In the genomic region with DNA sequence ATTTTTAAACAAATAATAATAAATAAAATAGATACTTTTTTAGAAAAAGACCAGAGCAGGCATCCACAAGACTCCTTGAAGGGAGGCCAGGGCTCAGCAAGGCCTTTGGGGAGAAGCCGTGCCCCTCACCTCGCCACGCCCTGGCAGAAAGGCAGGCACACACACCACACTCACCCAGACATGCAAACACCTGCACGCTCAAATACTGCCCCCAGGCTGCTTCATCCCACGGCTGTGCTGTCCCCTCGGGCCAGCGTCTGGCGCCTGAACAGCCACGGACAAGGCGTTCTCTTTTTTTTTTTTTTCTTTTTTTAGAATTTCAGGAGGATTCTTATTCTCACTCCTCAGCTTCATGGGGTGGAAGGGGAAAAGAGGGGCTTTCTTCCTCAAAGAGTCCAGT, we compare ENCODE assay signal across 1 cellular context.
TF ChIP-seq lines count a peak whose summit lies in the region.

No MANE protein-coding gene starts in this region.

TF ChIP-seq in H1, 55 proteins besides CTCF, POLR2A, EP300 and RAD21:
- TF ChIP-seq, protein P1, sequence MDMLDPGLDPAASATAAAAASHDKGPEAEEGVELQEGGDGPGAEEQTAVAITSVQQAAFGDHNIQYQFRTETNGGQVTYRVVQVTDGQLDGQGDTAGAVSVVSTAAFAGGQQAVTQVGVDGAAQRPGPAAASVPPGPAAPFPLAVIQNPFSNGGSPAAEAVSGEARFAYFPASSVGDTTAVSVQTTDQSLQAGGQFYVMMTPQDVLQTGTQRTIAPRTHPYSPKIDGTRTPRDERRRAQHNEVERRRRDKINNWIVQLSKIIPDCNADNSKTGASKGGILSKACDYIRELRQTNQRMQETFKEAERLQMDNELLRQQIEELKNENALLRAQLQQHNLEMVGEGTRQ (IDR thresholded peaks at IDR 0.05; ENCODE audit: low read length): no peak
- TF ChIP-seq RXRA (IDR thresholded peaks at IDR 0.05; ENCODE audit: insufficient read depth, low read depth, low read length) (no peak), TCF12 (IDR thresholded peaks at IDR 0.05; ENCODE audit: low read depth, low read length) (no peak)
